In the genomic region with DNA sequence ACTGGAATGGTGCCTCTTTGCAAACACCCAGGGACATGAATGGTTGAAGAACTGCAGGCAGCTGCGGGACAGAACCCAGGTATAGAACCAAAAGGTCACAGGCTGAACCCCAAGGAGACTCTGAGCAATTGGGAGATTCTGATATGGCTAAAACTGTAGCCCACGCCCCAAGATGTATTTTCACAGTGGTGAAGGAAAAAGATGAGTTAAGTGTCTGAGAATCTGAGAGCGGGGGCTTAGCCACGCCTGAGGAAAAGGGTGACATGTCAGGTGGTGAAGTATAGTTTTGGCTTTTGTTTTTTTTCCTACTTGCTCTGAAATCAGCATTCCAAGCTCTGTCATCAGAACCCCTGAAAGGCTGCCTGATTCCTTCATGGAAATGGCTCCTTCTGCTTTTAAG, we compare ENCODE assay signal across 2 cellular contexts.
TF ChIP-seq lines count a peak whose summit lies in the region.

No MANE protein-coding gene starts in this region.

TF ChIP-seq in GM23338, 12 proteins besides CTCF, POLR2A, EP300 and RAD21 (continued from another document):
- no peak for TF ChIP-seq JUNB (IDR thresholded peaks at IDR 0.05; ENCODE audit: unreplicated experiment)
- TF ChIP-seq NANOG (IDR thresholded peaks at IDR 0.05; ENCODE audit: borderline replicate concordance): no peak

TF ChIP-seq in K562, 482 proteins besides CTCF, POLR2A, EP300 and RAD21 (continued from another document):
- TF ChIP-seq, protein P1, sequence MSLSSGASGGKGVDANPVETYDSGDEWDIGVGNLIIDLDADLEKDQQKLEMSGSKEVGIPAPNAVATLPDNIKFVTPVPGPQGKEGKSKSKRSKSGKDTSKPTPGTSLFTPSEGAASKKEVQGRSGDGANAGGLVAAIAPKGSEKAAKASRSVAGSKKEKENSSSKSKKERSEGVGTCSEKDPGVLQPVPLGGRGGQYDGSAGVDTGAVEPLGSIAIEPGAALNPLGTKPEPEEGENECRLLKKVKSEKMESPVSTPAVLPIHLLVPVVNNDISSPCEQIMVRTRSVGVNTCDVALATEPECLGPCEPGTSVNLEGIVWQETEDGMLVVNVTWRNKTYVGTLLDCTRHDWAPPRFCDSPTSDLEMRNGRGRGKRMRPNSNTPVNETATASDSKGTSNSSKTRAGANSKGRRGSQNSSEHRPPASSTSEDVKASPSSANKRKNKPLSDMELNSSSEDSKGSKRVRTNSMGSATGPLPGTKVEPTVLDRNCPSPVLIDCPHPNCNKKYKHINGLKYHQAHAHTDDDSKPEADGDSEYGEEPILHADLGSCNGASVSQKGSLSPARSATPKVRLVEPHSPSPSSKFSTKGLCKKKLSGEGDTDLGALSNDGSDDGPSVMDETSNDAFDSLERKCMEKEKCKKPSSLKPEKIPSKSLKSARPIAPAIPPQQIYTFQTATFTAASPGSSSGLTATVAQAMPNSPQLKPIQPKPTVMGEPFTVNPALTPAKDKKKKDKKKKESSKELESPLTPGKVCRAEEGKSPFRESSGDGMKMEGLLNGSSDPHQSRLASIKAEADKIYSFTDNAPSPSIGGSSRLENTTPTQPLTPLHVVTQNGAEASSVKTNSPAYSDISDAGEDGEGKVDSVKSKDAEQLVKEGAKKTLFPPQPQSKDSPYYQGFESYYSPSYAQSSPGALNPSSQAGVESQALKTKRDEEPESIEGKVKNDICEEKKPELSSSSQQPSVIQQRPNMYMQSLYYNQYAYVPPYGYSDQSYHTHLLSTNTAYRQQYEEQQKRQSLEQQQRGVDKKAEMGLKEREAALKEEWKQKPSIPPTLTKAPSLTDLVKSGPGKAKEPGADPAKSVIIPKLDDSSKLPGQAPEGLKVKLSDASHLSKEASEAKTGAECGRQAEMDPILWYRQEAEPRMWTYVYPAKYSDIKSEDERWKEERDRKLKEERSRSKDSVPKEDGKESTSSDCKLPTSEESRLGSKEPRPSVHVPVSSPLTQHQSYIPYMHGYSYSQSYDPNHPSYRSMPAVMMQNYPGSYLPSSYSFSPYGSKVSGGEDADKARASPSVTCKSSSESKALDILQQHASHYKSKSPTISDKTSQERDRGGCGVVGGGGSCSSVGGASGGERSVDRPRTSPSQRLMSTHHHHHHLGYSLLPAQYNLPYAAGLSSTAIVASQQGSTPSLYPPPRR (CRISPR knock-in tag; IDR thresholded peaks at IDR 0.05; ENCODE audit: borderline replicate concordance): no peak
- TF ChIP-seq FOXK2 (conservative IDR thresholded peaks at IDR 0.05 in 1 of 2, IDR thresholded peaks at IDR 0.05 in 1 of 2; ENCODE audit: low read depth in 2 of 2) (no peak), GATA2 (CRISPR knock-in tag; IDR thresholded peaks at IDR 0.05) (no peak), RBFOX2 (IDR thresholded peaks at IDR 0.05; ENCODE audit: low read depth, low read length) (no peak)
